ENCODE assay signal across 8 cellular contexts in genomic region chr7:113086431-113086888, GRCh38. TPM values are rescaled to one million over a fixed set of nuclear protein-coding genes. Genes with fewer than 3 reads are reported as not detected.
DNase-seq lines count a peak whose midpoint lies in the region; ATAC-seq, FAIRE-seq and TF ChIP-seq lines count a peak whose summit lies in the region.

A gene with protein sequence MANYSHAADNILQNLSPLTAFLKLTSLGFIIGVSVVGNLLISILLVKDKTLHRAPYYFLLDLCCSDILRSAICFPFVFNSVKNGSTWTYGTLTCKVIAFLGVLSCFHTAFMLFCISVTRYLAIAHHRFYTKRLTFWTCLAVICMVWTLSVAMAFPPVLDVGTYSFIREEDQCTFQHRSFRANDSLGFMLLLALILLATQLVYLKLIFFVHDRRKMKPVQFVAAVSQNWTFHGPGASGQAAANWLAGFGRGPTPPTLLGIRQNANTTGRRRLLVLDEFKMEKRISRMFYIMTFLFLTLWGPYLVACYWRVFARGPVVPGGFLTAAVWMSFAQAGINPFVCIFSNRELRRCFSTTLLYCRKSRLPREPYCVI (minus strand): TSS chr7:113086827. CDS start chr7:113084721, 2,106 bp downstream.

- ATAC-seq in activated B cell treated with CpG ODN at 0.5 μM for 24 hours (ENCODE audit: low read depth) (peak; percentile 45), lung (ENCODE audit: insufficient read depth, low FRiP score) (peak; percentile 80), GM21515 (IDR thresholded peaks at IDR 0.05; ENCODE audit: unreplicated experiment) (no peak)
- peak; percentile 82 for ATAC-seq in stimulated activated memory B cell treated with anti-CD40 and anti-IgM and Interleukin-4, amounts not matched to agents 10 μg/mL and 1 μg/mL and 100 μg/mL, for 72 hours

- DNase-seq in ELF-1 (ENCODE audit: low read depth, low spot score) (peak; percentile 84), H54 (ENCODE audit: insufficient read length, low spot score) (peak; percentile 32), NCI-H1092 treated with DMSO at 0.1 percent for 48 hours (lab: John Stamatoyannopoulos, UW) (peak; percentile 79), activated B cell treated with CpG ODN at 0.5 μM for 24 hours (no peak), ecto neural progenitor cell (ENCODE audit: low spot score) (peak; percentile 87), lung (ENCODE audit: low spot score) (no peak)

- H3K27me3 Mint-ChIP-seq in activated B cell treated with CpG ODN at 0.5 μM for 24 hours, result peaks cover 42% of the 10 kb centered on the region
- H3K27me3 Mint-ChIP-seq in stimulated activated memory B cell treated with anti-CD40 and anti-IgM and Interleukin-4, amounts not matched to agents 10 μg/mL and 1 μg/mL and 100 μg/mL, for 72 hours, result peaks cover 38% of the 10 kb centered on the region

- no peaks in the 10 kb centered on the region for H3K9me3 Mint-ChIP-seq in activated B cell treated with CpG ODN at 0.5 μM for 24 hours
- H3K9me3 Mint-ChIP-seq in stimulated activated memory B cell treated with anti-CD40 and anti-IgM and Interleukin-4, amounts not matched to agents 10 μg/mL and 1 μg/mL and 100 μg/mL, for 72 hours, result no peaks in the 10 kb centered on the region

- TF ChIP-seq CTCF in activated B cell treated with CpG ODN at 0.5 μM for 24 hours (IDR thresholded peaks at IDR 0.05) (no peak), lung (IDR thresholded peaks at IDR 0.05; ENCODE audit: control extremely low read depth, extremely low read depth) (no peak)

- no peak within 1 kb of the TSS for H3K27ac Mint-ChIP-seq in activated B cell treated with CpG ODN at 0.5 μM for 24 hours
- no peak within 1 kb of the TSS for H3K27ac Mint-ChIP-seq in stimulated activated memory B cell treated with anti-CD40 and anti-IgM and Interleukin-4, amounts not matched to agents 10 μg/mL and 1 μg/mL and 100 μg/mL, for 72 hours

- H3K9me3 ChIP-seq in lung (ENCODE audit: control insufficient read depth in 2 of 2, insufficient read depth in 1 of 2, low read length in 1 of 2), result no peaks in the 10 kb centered on the region

- H3K4me1 Mint-ChIP-seq in activated B cell treated with CpG ODN at 0.5 μM for 24 hours, result peaks cover 7% of the 10 kb centered on the region
- H3K4me1 Mint-ChIP-seq in stimulated activated memory B cell treated with anti-CD40 and anti-IgM and Interleukin-4, amounts not matched to agents 10 μg/mL and 1 μg/mL and 100 μg/mL, for 72 hours, result peaks cover 11% of the 10 kb centered on the region

- WGBS in lung, 2 donors, result 1% methylated on average over 29 of the region's 29 CpGs

- no peaks in the 10 kb centered on the region for H3K36me3 ChIP-seq in lung (ENCODE audit: control insufficient read depth in 2 of 2, insufficient read depth in 2 of 2, low read length in 2 of 2)

- no peaks in the 10 kb centered on the region for H3K36me3 Mint-ChIP-seq in activated B cell treated with CpG ODN at 0.5 μM for 24 hours (ENCODE audit: low read depth)
- no peaks in the 10 kb centered on the region for H3K36me3 Mint-ChIP-seq in stimulated activated memory B cell treated with anti-CD40 and anti-IgM and Interleukin-4, amounts not matched to agents 10 μg/mL and 1 μg/mL and 100 μg/mL, for 72 hours

- peak within 1 kb of the TSS; percentile 46 for H3K4me3 Mint-ChIP-seq in activated B cell treated with CpG ODN at 0.5 μM for 24 hours
- H3K4me3 Mint-ChIP-seq in stimulated activated memory B cell treated with anti-CD40 and anti-IgM and Interleukin-4, amounts not matched to agents 10 μg/mL and 1 μg/mL and 100 μg/mL, for 72 hours, result peak within 1 kb of the TSS; percentile 66

- H3K4me3 ChIP-seq in lung, result peak within 1 kb of the TSS; percentile 11

- FAIRE-seq in H54 (lab: Jason Lieb, UNC), result no peak

- intact Hi-C loops in activated B cell treated with CpG ODN at 0.5 μM for 24 hours (cut with micrococcal nuclease), result no loop called here

- CTCF ChIA-PET in activated B cell treated with CpG ODN at 0.5 μM for 24 hours (lab: Charles Lee), result no interaction called here

- H3K4me1 ChIP-seq in lung (ENCODE audit: control insufficient read depth in 2 of 2, insufficient read depth in 2 of 2, low read length in 2 of 2), result peaks cover 0 to 7% of the 10 kb centered on the region in 2 donors

- 0 out of 2 replicates have a peak, but pooled peaks have one; percentile 21 for TF ChIP-seq POLR2A in H54 (IDR thresholded peaks at IDR 0.05; ENCODE audit: low read depth, low read length)

- H3K27me3 ChIP-seq in lung (ENCODE audit: control insufficient read depth, insufficient read depth), result no peaks in the 10 kb centered on the region

- peak within 1 kb of the TSS in 1 of 2 donors; percentile 59 for H3K27ac ChIP-seq in lung (ENCODE audit: low read depth in 1 of 2, low read length in 1 of 2)

- POLR2A ChIA-PET in activated B cell treated with CpG ODN at 0.5 μM for 24 hours (lab: Charles Lee), result interaction anchor here (0.7 kb wide), 1 partner anchor 113 kb away, joined by 6 read pairs; no protein-coding TSS in a partner anchor

RNA-seq across cellular contexts. Expression of the gene that starts here (rescaled TPM):
- not detected in 2 replicates for total RNA-seq in activated B cell treated with CpG ODN at 0.5 μM for 24 hours
- total RNA-seq in lung, result 1 to 10 TPM; 1.8 to 2.1 TPM
- polyA plus RNA-seq in lung, result under 1 TPM; 0.57 to 0.93 TPM

Comparison
In these comparisons a context has a peak if more than half of its experiments do, and no peak if none do; other contexts are left out.
1. Peak in ATAC-seq in activated B cell treated with CpG ODN at 0.5 μM for 24 hours; RNA of the gene not detected or under 1 TPM.
2. DNase-seq: peak in ELF-1 (single experiment), H54 (single experiment), NCI-H1092 treated with DMSO at 0.1 percent for 48 hours (single experiment) and ecto neural progenitor cell (single experiment); none in activated B cell treated with CpG ODN at 0.5 μM for 24 hours (single experiment) and lung (single experiment).